In the genomic region with DNA sequence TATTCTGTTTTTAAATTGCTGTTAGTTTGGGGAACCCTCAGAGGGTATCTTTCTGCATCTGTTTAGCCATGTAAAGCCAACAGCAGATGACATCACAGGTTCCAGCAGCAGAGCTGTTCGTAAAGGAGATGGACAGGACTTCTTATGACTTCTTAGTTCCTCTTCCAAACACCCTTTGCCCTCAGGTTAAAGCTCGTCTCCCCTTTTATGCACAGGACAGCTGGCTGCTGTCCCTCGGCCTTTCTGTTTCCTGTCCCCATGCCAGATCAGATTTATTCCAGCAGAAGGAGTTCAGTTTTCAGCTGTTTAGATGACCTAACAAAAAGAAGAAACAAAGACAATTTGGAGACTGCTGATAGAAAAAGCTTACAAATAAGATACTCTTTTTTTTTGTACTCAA, we compare ENCODE assay signal across 23 cellular contexts.
"Had no signal": no experiment of that assay in that cellular context is flagged by ENCODE, and none has a peak within 500 bp of the region (broad histone marks: within the 10 kb centered on the region; RNA-seq: fewer than 3 reads in every experiment).

No MANE protein-coding gene starts in this region.

- H3K9me3 ChIP-seq: mucosa of descending colon, prostate gland, sigmoid colon, stomach, thoracic aorta had no signal

- H3K27ac ChIP-seq: brain microvascular endothelial cell, sigmoid colon, stomach, thoracic aorta had no signal

- H3K4me1 ChIP-seq: prostate gland, sigmoid colon, stomach had no signal

- H3K27me3 ChIP-seq: brain microvascular endothelial cell, sigmoid colon, stomach had no signal

- H3K4me3 ChIP-seq: mucosa of descending colon, prostate gland, sigmoid colon, stomach, thoracic aorta had no signal

- ATAC-seq: activated CD8-positive, alpha-beta T cell treated with anti-CD3 and anti-CD28 coated beads, Interleukin-2, amount 10 ng/mL, durations not matched to agents 7 days and 5 days; effector memory CD8-positive, alpha-beta T cell; left colon; mucosa of descending colon; naive thymus-derived CD8-positive, alpha-beta T cell had no signal

- H3K4me1 Mint-ChIP-seq: activated B cell treated with CpG ODN at 0.5 μM for 24 hours, memory B cell had no signal

- H3K27ac Mint-ChIP-seq: activated B cell treated with CpG ODN at 0.5 μM for 24 hours; activated CD8-positive, alpha-beta T cell treated with anti-CD3 and anti-CD28 coated beads, Interleukin-2, amount 10 ng/mL, durations not matched to agents 7 days and 5 days; activated naive CD8-positive, alpha-beta T cell treated with anti-CD3 and anti-CD28 coated beads for 36 hours; memory B cell; naive thymus-derived CD8-positive, alpha-beta T cell had no signal

- DNase-seq: activated B cell treated with CpG ODN at 0.5 μM for 24 hours; activated CD4-positive, alpha-beta T cell treated with anti-CD3 and anti-CD28 coated beads for 48 hours; activated CD8-positive, alpha-beta memory T cell treated with anti-CD3 and anti-CD28 coated beads, Interleukin-2, amount 50 U/mL, for 4 hours; activated CD8-positive, alpha-beta T cell treated with anti-CD3 and anti-CD28 coated beads, Interleukin-2, amount 10 ng/mL, durations not matched to agents 7 days and 5 days; activated gamma-delta T cell treated with Interleukin-2 at 50 U/mL for 16 hours; activated naive CD8-positive, alpha-beta T cell treated with anti-CD3 and anti-CD28 coated beads for 36 hours; activated T-cell treated with anti-CD3 and anti-CD28 coated beads, Interleukin-2, amount 50 U/mL, for 48 hours; amygdala; brain microvascular endothelial cell; cerebellar nuclear complex; effector memory CD8-positive, alpha-beta T cell; left colon; mucosa of descending colon; naive thymus-derived CD8-positive, alpha-beta T cell; nucleus accumbens; sigmoid colon; stimulated activated CD4-positive, alpha-beta T cell treated with anti-CD3 and anti-CD28 coated beads, Interleukin-12 subunit alpha, Interleukin-12 subunit beta, amount 100 ng/mL, for 4 hours; stimulated activated CD4-positive, alpha-beta T cell treated with anti-CD3 and anti-CD28 coated beads, Interleukin-2, amount 100 ng/mL, for 24 hours; stomach had no signal

- H3K4me3 Mint-ChIP-seq: activated B cell treated with CpG ODN at 0.5 μM for 24 hours; activated CD8-positive, alpha-beta T cell treated with anti-CD3 and anti-CD28 coated beads, Interleukin-2, amount 10 ng/mL, durations not matched to agents 7 days and 5 days; activated naive CD8-positive, alpha-beta T cell treated with anti-CD3 and anti-CD28 coated beads for 36 hours; effector memory CD8-positive, alpha-beta T cell; memory B cell; naive thymus-derived CD8-positive, alpha-beta T cell; T-helper 1 cell treated with Interleukin-12 subunit alpha and Interleukin-12 subunit beta and Interleukin-4 antibody, amounts not matched to agents 30 μg/mL and 1 μg/mL, for 36 hours had no signal

- H3K36me3 ChIP-seq: prostate gland, thoracic aorta had no signal

- H3K27me3 Mint-ChIP-seq: activated B cell treated with CpG ODN at 0.5 μM for 24 hours; activated naive CD8-positive, alpha-beta T cell treated with anti-CD3 and anti-CD28 coated beads for 36 hours; effector memory CD8-positive, alpha-beta T cell; memory B cell; naive thymus-derived CD8-positive, alpha-beta T cell had no signal

- H3K9me3 Mint-ChIP-seq: activated B cell treated with CpG ODN at 0.5 μM for 24 hours; activated naive CD8-positive, alpha-beta T cell treated with anti-CD3 and anti-CD28 coated beads for 36 hours; effector memory CD8-positive, alpha-beta T cell; memory B cell; naive thymus-derived CD8-positive, alpha-beta T cell; T-helper 1 cell treated with Interleukin-12 subunit alpha and Interleukin-12 subunit beta and Interleukin-4 antibody, amounts not matched to agents 30 μg/mL and 1 μg/mL, for 36 hours had no signal
